Comparison of ENCODE assay signal across 1 cellular context in genomic region chr2:31318360-31319336, GRCh38.
TF ChIP-seq lines count a peak whose summit lies in the region.

No MANE protein-coding gene starts in this region.

TF ChIP-seq in GM12878, 131 proteins besides CTCF, POLR2A, EP300 and RAD21 (continued from another document):
- TF ChIP-seq ZBTB4 (CRISPR knock-in tag; IDR thresholded peaks at IDR 0.05) (no peak), PKNOX1 (IDR thresholded peaks at IDR 0.05) (no peak), RAD51 (IDR thresholded peaks at IDR 0.05) (no peak), NRF1 (conservative IDR thresholded peaks at IDR 0.05; ENCODE audit: low read depth, low read length) (no peak), FOS (IDR thresholded peaks at IDR 0.05; ENCODE audit: borderline replicate concordance, extremely low read depth, insufficient read length) (no peak), GABPA (IDR thresholded peaks at IDR 0.05; ENCODE audit: low read depth) (no peak), HSF1 (IDR thresholded peaks at IDR 0.05; ENCODE audit: low read depth, low read length) (no peak), ATF7 (IDR thresholded peaks at IDR 0.05; ENCODE audit: low read depth) (no peak), KDM1A (IDR thresholded peaks at IDR 0.05; ENCODE audit: borderline replicate concordance) (no peak), JUNB (IDR thresholded peaks at IDR 0.05) (no peak), EED (IDR thresholded peaks at IDR 0.05; ENCODE audit: low read depth) (peak; percentile 60), PAX5 (IDR thresholded peaks at IDR 0.05; ENCODE audit: borderline replicate concordance, low read depth, low read length) (no peak), RFX5 (IDR thresholded peaks at IDR 0.05; ENCODE audit: low read depth, low read length) (no peak), RCOR1 (conservative IDR thresholded peaks at IDR 0.05; ENCODE audit: low read depth, low read length) (no peak), MXI1 (IDR thresholded peaks at IDR 0.05; ENCODE audit: low read depth, low read length) (no peak), CHD2 (IDR thresholded peaks at IDR 0.05; ENCODE audit: borderline replicate concordance, low read depth, low read length) (no peak), CBFB (IDR thresholded peaks at IDR 0.05; ENCODE audit: low read depth) (peak; percentile 52; the same call in 1 of the 2 replicates), IKZF2 (IDR thresholded peaks at IDR 0.05) (peak; percentile 67 to 74), CBX5 (IDR thresholded peaks at IDR 0.05; ENCODE audit: low read depth) (no peak), IKZF1 (conservative IDR thresholded peaks at IDR 0.05) (peak; percentile 66), SIX5 (IDR thresholded peaks at IDR 0.05; ENCODE audit: low read depth, low read length, severe bottlenecking) (no peak), MEF2B (IDR thresholded peaks at IDR 0.05; ENCODE audit: partially characterized antibody, poor library complexity, severe bottlenecking) (peak; percentile 80), MTA2 (IDR thresholded peaks at IDR 0.05; ENCODE audit: low read depth) (peak; percentile 44; the same call in 1 of the 2 replicates), MYB (IDR thresholded peaks at IDR 0.05; ENCODE audit: borderline replicate concordance, low read depth, low read length) (no peak), ZNF622 (IDR thresholded peaks at IDR 0.05) (no peak), LARP7 (IDR thresholded peaks at IDR 0.05) (peak; percentile 44; the same call in 1 of the 2 replicates), SKIL (IDR thresholded peaks at IDR 0.05; ENCODE audit: low read depth, poor library complexity, severe bottlenecking) (no peak), BHLHE40 (IDR thresholded peaks at IDR 0.05; ENCODE audit: borderline replicate concordance in 1 of 2, low read depth in 2 of 2, low read length in 1 of 2) (peak in 1 of 2 experiments; percentile 9; a peak in 1 of 4 replicates), RBBP5 (conservative IDR thresholded peaks at IDR 0.05) (no peak), E2F8 (IDR thresholded peaks at IDR 0.05; ENCODE audit: low read depth, partially characterized antibody) (no peak), E4F1 (IDR thresholded peaks at IDR 0.05; ENCODE audit: borderline replicate concordance, partially characterized antibody) (no peak), ZNF274 (IDR thresholded peaks at IDR 0.05; ENCODE audit: insufficient read depth, insufficient read length) (no peak), DPF2 (IDR thresholded peaks at IDR 0.05) (no peak), RUNX3 (IDR thresholded peaks at IDR 0.05; ENCODE audit: low read length) (peak; percentile 79), BCL3 (IDR thresholded peaks at IDR 0.05; ENCODE audit: borderline replicate concordance, insufficient read depth, low read depth, low read length, poor library complexity, severe bottlenecking) (no peak), POU2F2 (IDR thresholded peaks at IDR 0.05; ENCODE audit: borderline replicate concordance, low read depth, low read length) (no peak), GATAD2B (conservative IDR thresholded peaks at IDR 0.05; ENCODE audit: low read depth) (peak; percentile 37; the same call in 1 of the 2 replicates), PAX8 (IDR thresholded peaks at IDR 0.05) (no peak), STAT1 (conservative IDR thresholded peaks at IDR 0.05) (no peak), ASH2L (IDR thresholded peaks at IDR 0.05; ENCODE audit: borderline replicate concordance, low read depth) (no peak), SRF (IDR thresholded peaks at IDR 0.05; ENCODE audit: low read depth in 2 of 2, low read length in 2 of 2) (no peak), EZH2 (IDR thresholded peaks at IDR 0.05; ENCODE audit: borderline replicate concordance, control insufficient read depth, low read depth, low read length) (no peak), ATF3 (IDR thresholded peaks at IDR 0.05; ENCODE audit: borderline replicate concordance, extremely low read depth, low read depth, low read length) (no peak), POLR2AphosphoS2 (IDR thresholded peaks at IDR 0.05; ENCODE audit: low read depth, low read length) (no peak), SIN3A (IDR thresholded peaks at IDR 0.05; ENCODE audit: low read depth, low read length) (no peak), NR2F1 (conservative IDR thresholded peaks at IDR 0.05) (peak; percentile 26; the same call in 1 of the 2 replicates), KAT2A (conservative IDR thresholded peaks at IDR 0.05; ENCODE audit: control insufficient read depth, low read depth, low read length) (no peak), TBL1XR1 (IDR thresholded peaks at IDR 0.05; ENCODE audit: low read depth, low read length) (no peak), SMAD1 (IDR thresholded peaks at IDR 0.05; ENCODE audit: low read depth, partially characterized antibody) (no peak), MTA3 (IDR thresholded peaks at IDR 0.05; ENCODE audit: borderline replicate concordance, low read length) (no peak), E2F4 (IDR thresholded peaks at IDR 0.05; ENCODE audit: low read depth, low read length) (no peak), HCFC1 (IDR thresholded peaks at IDR 0.05; ENCODE audit: low read length) (no peak), CREB1 (IDR thresholded peaks at IDR 0.05; ENCODE audit: low read depth) (no peak), JUND (IDR thresholded peaks at IDR 0.05; ENCODE audit: low read depth, low read length) (no peak), SUZ12 (IDR thresholded peaks at IDR 0.05; ENCODE audit: unreplicated experiment) (no peak)
TF ChIP-seq in GM12878: peak in this region for 12.
